7 cellular contexts compared by ENCODE assay signal in genomic region chr2:191020221-191020741, GRCh38.
DNase-seq lines count a peak whose midpoint lies in the region; ATAC-seq, FAIRE-seq and TF ChIP-seq lines count a peak whose summit lies in the region.

No MANE protein-coding gene starts in this region.

- no peak for TF ChIP-seq CTCF in astrocyte of the cerebellum (IDR thresholded peaks at IDR 0.05; ENCODE audit: low read depth, low read length, missing control alignments)
- TF ChIP-seq CTCF in retinal pigment epithelial cell (conservative IDR thresholded peaks at IDR 0.05; ENCODE audit: low read depth, low read length) = no peak

- H3K27ac Mint-ChIP-seq in T-helper 2 cell treated with Interferon-gamma antibody and Interleukin-4, amounts not matched to agents 5 μg/mL and 100 μg/mL, for 36 hours = no peak overlapping the region

- peak; percentile 97 for FAIRE-seq in GM18507 (lab: Jason Lieb, UNC)

- H3K27me3 Mint-ChIP-seq in T-helper 2 cell treated with Interferon-gamma antibody and Interleukin-4, amounts not matched to agents 5 μg/mL and 100 μg/mL, for 36 hours (ENCODE audit: low read depth) = no peaks in the 10 kb centered on the region

- H3K36me3 Mint-ChIP-seq in T-helper 2 cell treated with Interferon-gamma antibody and Interleukin-4, amounts not matched to agents 5 μg/mL and 100 μg/mL, for 36 hours (ENCODE audit: low read depth) = peaks cover 7% of the 10 kb centered on the region

- H3K4me1 Mint-ChIP-seq in T-helper 2 cell treated with Interferon-gamma antibody and Interleukin-4, amounts not matched to agents 5 μg/mL and 100 μg/mL, for 36 hours (ENCODE audit: low read depth) = peaks cover 28% of the 10 kb centered on the region

- H3K4me3 ChIP-seq in astrocyte of the cerebellum (ENCODE audit: low read depth, low read length) = peak overlapping the region; percentile 53
- H3K4me3 ChIP-seq in retinal pigment epithelial cell (ENCODE audit: low read length) = peak overlapping the region; percentile 82

- no peak overlapping the region for H3K4me3 Mint-ChIP-seq in T-helper 2 cell treated with Interferon-gamma antibody and Interleukin-4, amounts not matched to agents 5 μg/mL and 100 μg/mL, for 36 hours

- peak; percentile 83 for ATAC-seq in HG02970 (IDR thresholded peaks at IDR 0.05; ENCODE audit: low FRiP score, unreplicated experiment)

- peaks cover 4% of the 10 kb centered on the region for H3K9me3 Mint-ChIP-seq in T-helper 2 cell treated with Interferon-gamma antibody and Interleukin-4, amounts not matched to agents 5 μg/mL and 100 μg/mL, for 36 hours

- in situ Hi-C loops in astrocyte of the cerebellum (cut with HindIII; ENCODE audit: low sequenced_read_pairs) = no loop called here

- DNase-seq in GM18507 (ENCODE audit: extremely low spot score, insufficient read length, low read depth) (peak; percentile 79), NCI-H187 treated with DMSO at 0.1 percent for 48 hours (lab: John Stamatoyannopoulos, UW) (peak; percentile 67), astrocyte of the cerebellum (ENCODE audit: low read depth) (peak; percentile 91), hippocampal formation (lab: John Stamatoyannopoulos, UW) (peak; percentile 91 to 94), retinal pigment epithelial cell (ENCODE audit: low read depth) (peak; percentile 83)
- DNase-seq in T-helper 2 cell treated with Interferon-gamma antibody and Interleukin-4, amounts not matched to agents 5 μg/mL and 100 μg/mL, for 36 hours (ENCODE audit: low spot score) = peak; percentile 97

Comparison
In these comparisons a context has a peak if more than half of its experiments do, and no peak if none do; other contexts are left out.
1. Peak in every context shown above with its lines: DNase-seq, ATAC-seq and H3K4me3 ChIP-seq.